Comparison of ENCODE assay signal across 22 cellular contexts in genomic region chr7:148374698-148375259, GRCh38.
"Had no signal": no experiment of that assay in that cellular context is flagged by ENCODE, and none has a peak within 500 bp of the region (broad histone marks: within the 10 kb centered on the region; RNA-seq: fewer than 3 reads in every experiment).

No MANE protein-coding gene starts in this region.

- H3K79me2 ChIP-seq: parathyroid adenoma had no signal

- H3K27ac Mint-ChIP-seq: naive thymus-derived CD8-positive, alpha-beta T cell; progenitor cell of endocrine pancreas; stimulated activated effector memory CD8-positive, alpha-beta T cell treated with anti-CD3 and anti-CD28 coated beads, Interleukin-12 subunit alpha, Interleukin-12 subunit beta, amount 100 ng/mL, for 72 hours had no signal

- H3K27ac ChIP-seq: coronary artery, lower lobe of right lung, neutrophil, parathyroid adenoma, testis, tibial artery, upper lobe of left lung had no signal

- H3K36me3 ChIP-seq: lower lobe of right lung, neutrophil, tibial artery, upper lobe of left lung had no signal

- H2AFZ ChIP-seq: parathyroid adenoma had no signal

- H3K9me3 Mint-ChIP-seq: naive thymus-derived CD8-positive, alpha-beta T cell; neural crest cell; stimulated activated effector memory CD8-positive, alpha-beta T cell treated with anti-CD3 and anti-CD28 coated beads, Interleukin-12 subunit alpha, Interleukin-12 subunit beta, amount 100 ng/mL, for 72 hours had no signal

- H3K4me3 Mint-ChIP-seq: naive thymus-derived CD8-positive, alpha-beta T cell; neural crest cell; stimulated activated effector memory CD8-positive, alpha-beta T cell treated with anti-CD3 and anti-CD28 coated beads, Interleukin-12 subunit alpha, Interleukin-12 subunit beta, amount 100 ng/mL, for 72 hours had no signal

- H3K4me1 ChIP-seq: lower lobe of right lung, parathyroid adenoma, testis, tibial artery, upper lobe of left lung had no signal

- DNase-seq: dermis blood vessel endothelial cell; effector memory CD4-positive, alpha-beta T cell; erythroblast; left ventricle myocardium superior; lower lobe of right lung; naive thymus-derived CD8-positive, alpha-beta T cell; stimulated activated CD4-positive, alpha-beta T cell treated with anti-CD3 and anti-CD28 coated beads, Interleukin-12 subunit alpha, Interleukin-12 subunit beta, amount 100 ng/mL, for 4 hours; stimulated activated CD4-positive, alpha-beta T cell treated with anti-CD3 and anti-CD28 coated beads, Interleukin-1b, Interleukin-23, amount 100 ng/mL, for 48 hours; stimulated activated CD4-positive, alpha-beta T cell treated with anti-CD3 and anti-CD28 coated beads, Interleukin-4, amount 100 ng/mL, for 24 hours; stimulated activated naive CD4-positive, alpha-beta T cell treated with Interleukin-2 at 50 U/mL for 16 hours; substantia nigra; testis; tibial artery; upper lobe of left lung had no signal

- ATAC-seq: left ventricle myocardium superior; lower lobe of right lung; naive thymus-derived CD8-positive, alpha-beta T cell; sciatic nerve; stimulated activated effector memory CD8-positive, alpha-beta T cell treated with anti-CD3 and anti-CD28 coated beads, Interleukin-12 subunit alpha, Interleukin-12 subunit beta, amount 100 ng/mL, for 72 hours had no signal

- H3K27me3 Mint-ChIP-seq: progenitor cell of endocrine pancreas had no signal

- H3K36me3 Mint-ChIP-seq: naive thymus-derived CD8-positive, alpha-beta T cell; stimulated activated effector memory CD8-positive, alpha-beta T cell treated with anti-CD3 and anti-CD28 coated beads, Interleukin-12 subunit alpha, Interleukin-12 subunit beta, amount 100 ng/mL, for 72 hours had no signal

- H3K27me3 ChIP-seq: neutrophil, testis, tibial artery, upper lobe of left lung had no signal

- H3K4me3 ChIP-seq: coronary artery, lower lobe of right lung, smooth muscle cell, testis, tibial artery, upper lobe of left lung had no signal

- H3K4me2 ChIP-seq: smooth muscle cell had no signal

- H3K4me1 Mint-ChIP-seq: naive thymus-derived CD8-positive, alpha-beta T cell; stimulated activated effector memory CD8-positive, alpha-beta T cell treated with anti-CD3 and anti-CD28 coated beads, Interleukin-12 subunit alpha, Interleukin-12 subunit beta, amount 100 ng/mL, for 72 hours had no signal

- H3K9me3 ChIP-seq: lower lobe of right lung, neutrophil, testis, tibial artery, upper lobe of left lung had no signal

- H3K9ac ChIP-seq: parathyroid adenoma had no signal
